ENCODE assay signal across 11 cellular contexts in genomic region chr6:99967052-99967451, GRCh38. TPM values are rescaled to one million over a fixed set of nuclear protein-coding genes. Genes with fewer than 3 reads are reported as not detected.
"Had no signal": no experiment of that assay in that cellular context is flagged by ENCODE, and none has a peak within 500 bp of the region (broad histone marks: within the 10 kb centered on the region; RNA-seq: fewer than 3 reads in every experiment).

No MANE protein-coding gene starts in this region.

- H3K36me3 ChIP-seq: HAP-1 had no signal

- DNase-seq: GM23248, GOT3, H7, H9, HCEC 1CT, HFFc6 had no signal

- H2AFZ ChIP-seq: GM23248, GM23338 had no signal

- H3K4me2 ChIP-seq: GM23338 had no signal

- H3K27ac ChIP-seq: GM23248 had no signal

- H3K9me3 ChIP-seq: HAP-1 had no signal

- H3K9ac ChIP-seq: GM23248 had no signal

- H3K4me3 ChIP-seq: GM23248, GM23338, HAP-1 had no signal

- ATAC-seq: GM23338, HCT116 had no signal

RNA-seq across cellular contexts. Expression of gene MCHR2, which starts 27.0 kb away (rescaled TPM):
- total RNA-seq: GM23248, GM23338, H1, H4, H7, H9, HFFc6 had no signal
- polyA plus RNA-seq: GM23248, GM23338, H1 had no signal
